In the genomic region with DNA sequence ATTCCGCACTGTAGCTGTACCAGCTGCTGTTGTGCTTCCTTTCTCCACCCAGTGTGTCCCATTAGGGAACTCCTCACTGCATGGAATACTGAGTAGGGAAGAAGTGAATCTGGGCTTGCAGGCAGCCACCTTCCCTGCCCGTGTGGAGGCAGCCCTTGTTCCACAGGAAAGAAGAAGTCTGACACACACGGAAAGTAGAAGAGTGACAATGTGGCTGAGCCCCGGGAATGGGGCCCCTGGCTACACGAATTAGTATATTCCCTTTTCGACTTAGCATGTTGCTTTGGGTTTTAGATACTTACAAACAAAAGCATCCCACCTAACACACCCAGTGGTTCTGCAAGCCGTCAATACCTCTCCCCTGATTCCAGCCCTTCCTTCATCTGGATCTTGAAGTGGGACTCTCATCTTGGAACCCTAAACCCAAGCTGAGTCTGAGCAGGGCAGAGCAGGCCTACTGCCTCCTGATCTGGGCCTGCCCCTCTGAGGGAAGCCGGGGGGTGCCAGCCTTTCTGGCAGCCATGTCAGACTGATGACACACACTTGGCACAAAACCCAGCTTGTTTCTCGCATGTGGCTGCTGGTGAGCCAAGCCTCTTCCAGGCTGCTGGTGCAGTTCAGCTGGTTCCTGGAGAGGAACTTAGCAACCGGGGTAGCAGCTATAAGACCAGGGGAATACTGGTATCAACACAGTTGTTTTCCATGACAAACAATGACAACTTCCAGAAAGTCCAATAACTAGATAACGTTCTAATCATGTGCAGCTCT, we compare ENCODE assay signal across 1 cellular context.
TF ChIP-seq lines count a peak whose summit lies in the region.

No MANE protein-coding gene starts in this region.

TF ChIP-seq in HepG2, 621 proteins besides CTCF, POLR2A, EP300 and RAD21 (continued from another document):
- TF ChIP-seq TARDBP (CRISPR knock-in tag; IDR thresholded peaks at IDR 0.05) (no peak), NFKB2 (CRISPR knock-in tag; IDR thresholded peaks at IDR 0.05; ENCODE audit: borderline replicate concordance) (no peak), TSC22D2 (CRISPR knock-in tag; IDR thresholded peaks at IDR 0.05; ENCODE audit: borderline replicate concordance) (no peak)
